Comparison of ENCODE assay signal across 10 cellular contexts in genomic region chr10:7445474-7446135, GRCh38. TPM values are rescaled to one million over a fixed set of nuclear protein-coding genes. Genes with fewer than 3 reads are reported as not detected.
DNase-seq lines count a peak whose midpoint lies in the region; ATAC-seq, FAIRE-seq and TF ChIP-seq lines count a peak whose summit lies in the region.
"Had no signal": no experiment of that assay in that cellular context is flagged by ENCODE, and none has a peak within 500 bp of the region (broad histone marks: within the 10 kb centered on the region; RNA-seq: fewer than 3 reads in every experiment).

No MANE protein-coding gene starts in this region.

- peak overlapping the region; percentile 78 for H3K27ac ChIP-seq in caudate nucleus (ENCODE audit: low read depth, low read length)
- no peak overlapping the region for H3K27ac ChIP-seq in kidney (ENCODE audit: low read depth in 2 of 2, low read length in 2 of 2)

- DNase-seq in GM12891 (ENCODE audit: insufficient read length, low spot score) (no peak), caudate nucleus (lab: John Stamatoyannopoulos, UW) (peak in 10 of 61 donors; percentile 2 to 47 (median 10)), NCI-H146 treated with DMSO at 0.1 percent for 48 hours (lab: John Stamatoyannopoulos, UW; ENCODE audit: unreplicated experiment) (no peak), Right ventricle myocardium inferior (ENCODE audit: missing footprints) (no peak), kidney (no peak)
- no peak for DNase-seq in activated T-cell treated with anti-CD3 and anti-CD28 coated beads, Interleukin-2, amount 50 U/mL, for 48 hours
- DNase-seq: small intestine had no signal

- no peak for TF ChIP-seq CTCF in kidney (IDR thresholded peaks at IDR 0.05; ENCODE audit: borderline replicate concordance, extremely low read depth, insufficient read depth)

- H3K4me3 ChIP-seq in kidney (ENCODE audit: low read length in 2 of 2) = no peak overlapping the region

- H3K9me3 ChIP-seq in kidney (ENCODE audit: control insufficient read depth in 1 of 2, low read length in 2 of 2) = peaks cover 0 to 17% of the 10 kb centered on the region in 2 donors

- H3K4me1 ChIP-seq in kidney (ENCODE audit: control insufficient read depth in 1 of 2, insufficient read depth in 1 of 2, low read depth in 1 of 2, low read length in 2 of 2) = no peaks in the 10 kb centered on the region

- intact Hi-C loops in Right ventricle myocardium inferior (cut with DNase I) = no loop called here
- intact Hi-C loops in kidney (cut with DNase I) = no loop called here

- peak; percentile 65 for ATAC-seq in GM21360 (IDR thresholded peaks at IDR 0.05; ENCODE audit: unreplicated experiment)
- ATAC-seq in HG03108 (IDR thresholded peaks at IDR 0.05; ENCODE audit: unreplicated experiment) = peak; percentile 71
- no peak for ATAC-seq in Right ventricle myocardium inferior
- ATAC-seq: activated CD4-positive, CD25-positive, alpha-beta regulatory T cell treated with anti-CD3 and anti-CD28 coated beads, Interleukin-2, amount 50 U/mL, for 24 hours had no signal

- TF ChIP-seq POLR2A in GM12891 (IDR thresholded peaks at IDR 0.05; ENCODE audit: low read depth, low read length) = no peak

- H3K36me3 ChIP-seq in kidney (ENCODE audit: control insufficient read depth in 1 of 2, insufficient read depth in 2 of 2, low read length in 2 of 2) = no peaks in the 10 kb centered on the region

- FAIRE-seq in GM12891 (lab: Jason Lieb, UNC) (peak; percentile 90), kidney (lab: Jason Lieb, UNC) (no peak)
- FAIRE-seq: small intestine had no signal

- no peak overlapping the region for H3K9ac ChIP-seq in kidney (ENCODE audit: low read length in 2 of 2)

TF ChIP-seq in GM12891, 5 proteins besides CTCF, POLR2A, EP300 and RAD21:
- TF ChIP-seq SPI1 (IDR thresholded peaks at IDR 0.05; ENCODE audit: low read depth, low read length) (peak; percentile 92), POLR2AphosphoS5 (IDR thresholded peaks at IDR 0.05; ENCODE audit: low read depth, low read length) (no peak), POU2F2 (IDR thresholded peaks at IDR 0.05; ENCODE audit: low read depth, low read length) (no peak), PAX5 (IDR thresholded peaks at IDR 0.05; ENCODE audit: insufficient read depth, low read length, severe bottlenecking) (no peak)

RNA-seq across cellular contexts. Expression of gene SFMBT2, which starts 34.8 kb away (rescaled TPM):
- polyA plus RNA-seq in GM12891 (2012; ENCODE audit: low read depth, missing spikeins) = 9.5 TPM
- total RNA-seq in Right ventricle myocardium inferior (9.6 TPM), kidney (15.3 TPM)
- 1.2 TPM for polyA plus RNA-seq in kidney (ENCODE audit: insufficient read depth, low read depth, low replicate concordance)
